ENCODE assay signal across 23 cellular contexts in the genomic region with DNA sequence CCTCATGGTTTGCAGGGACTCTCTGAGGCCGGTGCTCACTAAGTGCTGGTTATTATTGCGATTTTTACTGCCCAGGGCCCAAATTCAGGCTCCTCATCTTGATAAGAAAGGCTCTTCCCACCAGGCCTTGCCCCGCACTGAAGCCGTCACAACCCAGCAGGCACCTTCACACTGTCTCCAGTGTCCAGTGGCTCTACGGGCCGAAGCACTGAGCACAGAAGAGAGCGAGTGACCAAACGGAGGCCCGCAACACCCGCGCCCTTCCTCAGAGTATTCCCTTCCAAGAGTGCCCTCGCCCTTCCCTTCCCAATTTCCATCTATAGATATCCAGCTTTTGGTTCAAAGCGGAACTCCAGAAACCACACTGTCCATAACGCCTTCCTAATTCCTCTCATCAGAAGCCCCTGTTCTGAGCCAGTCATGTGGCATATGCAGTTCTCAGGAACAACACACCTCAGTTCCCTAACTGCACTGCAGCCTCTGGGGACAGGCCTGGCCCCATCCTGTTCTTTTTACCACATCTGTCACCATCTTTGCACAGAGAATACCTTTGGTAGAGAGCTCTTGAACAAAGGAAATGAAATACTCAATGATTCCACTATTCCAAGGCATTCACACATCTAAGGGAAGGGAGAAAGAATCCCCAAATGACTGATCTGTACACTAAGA. TPM values are rescaled to one million over a fixed set of nuclear protein-coding genes. Genes with fewer than 3 reads are reported as not detected.
DNase-seq lines count a peak whose midpoint lies in the region; ATAC-seq, FAIRE-seq and TF ChIP-seq lines count a peak whose summit lies in the region.
"Had no signal": no experiment of that assay in that cellular context is flagged by ENCODE, and none has a peak within 500 bp of the region (broad histone marks: within the 10 kb centered on the region; RNA-seq: fewer than 3 reads in every experiment).

No MANE protein-coding gene starts in this region.

- H3K4me2 ChIP-seq in K562 (ENCODE audit: insufficient read depth, low read length) = no peak overlapping the region
- H3K4me2 ChIP-seq in neural progenitor cell = no peak overlapping the region
- H3K4me2 ChIP-seq: A549, KMS-11 had no signal

- H3K4me1 ChIP-seq in Caco-2 (peaks cover 32% of the 10 kb centered on the region), HEK293 (ENCODE audit: control insufficient read depth, insufficient read depth, low read length) (no peaks in the 10 kb centered on the region), K562 (replicated peaks in 1 of 2; ENCODE audit: control insufficient read depth in 2 of 2, insufficient read depth in 2 of 2, low read length in 2 of 2) (peaks cover 6 to 13% of the 10 kb centered on the region in 2 experiments; a peak in 4 of 5 replicates), neural progenitor cell (peaks cover 4% of the 10 kb centered on the region)
- H3K4me1 ChIP-seq: BE2C had no signal

- no peaks in the 10 kb centered on the region for H3K9me3 Mint-ChIP-seq in Caco-2 (ENCODE audit: unreplicated experiment)
- no peaks in the 10 kb centered on the region for H3K9me3 Mint-ChIP-seq in neural progenitor cell
- no peaks in the 10 kb centered on the region for H3K9me3 Mint-ChIP-seq in immature natural killer cell
- H3K9me3 Mint-ChIP-seq: HFFc6 had no signal

- peaks cover 13% of the 10 kb centered on the region for H3K36me3 Mint-ChIP-seq in Caco-2 (ENCODE audit: insufficient read depth, unreplicated experiment)
- H3K36me3 Mint-ChIP-seq in neural progenitor cell = no peaks in the 10 kb centered on the region
- H3K36me3 Mint-ChIP-seq in immature natural killer cell = no peaks in the 10 kb centered on the region

- no peak for TF ChIP-seq RAD21 in K562 (CRISPR knock-in tag; conservative IDR thresholded peaks at IDR 0.05 in 1 of 2, IDR thresholded peaks at IDR 0.05 in 1 of 2)

- H2AFZ ChIP-seq in K562 (ENCODE audit: low read depth, low read length) (no peak overlapping the region), neural progenitor cell (replicated peaks) (peak overlapping the region; percentile 35)

- H3K27me3 Mint-ChIP-seq in Caco-2 (ENCODE audit: insufficient read depth, unreplicated experiment) (no peaks in the 10 kb centered on the region), neural progenitor cell (ENCODE audit: insufficient read depth, low read depth) (peaks cover 4% of the 10 kb centered on the region), immature natural killer cell (ENCODE audit: low read depth in 3 of 3) (peaks cover 0 to 1% (median 0%) of the 10 kb centered on the region in 3 donors)

- H3K4me3 ChIP-seq in Caco-2 (ENCODE audit: low read depth, low read length) (no peak overlapping the region), HEK293 (ENCODE audit: low read depth, low read length) (no peak overlapping the region), K562 (no peak overlapping the region), neural progenitor cell (no peak overlapping the region)
- H3K4me3 ChIP-seq: A549 had no signal

- TF ChIP-seq CTCF in Caco-2 (IDR thresholded peaks at IDR 0.05; ENCODE audit: insufficient read depth in 1 of 2, low read depth in 1 of 2, low read length in 1 of 2, severe bottlenecking in 1 of 2, unreplicated experiment in 1 of 2) (no peak), HEK293 (tag by site-specific recombination; IDR thresholded peaks at IDR 0.05) (no peak), K562 (IDR thresholded peaks at IDR 0.05 in 2 of 3, conservative IDR thresholded peaks at IDR 0.05 in 1 of 3; ENCODE audit: insufficient read depth in 2 of 3, low read depth in 1 of 3, low read length in 3 of 3) (no peak), neural progenitor cell (IDR thresholded peaks at IDR 0.05) (no peak)

- H3K27me3 ChIP-seq in Caco-2 (replicated peaks; ENCODE audit: control insufficient read depth, insufficient read depth, low read length) = no peaks in the 10 kb centered on the region
- no peaks in the 10 kb centered on the region for H3K27me3 ChIP-seq in K562 (ENCODE audit: control insufficient read depth in 2 of 2, insufficient read depth in 2 of 2, low read length in 2 of 2)
- no peaks in the 10 kb centered on the region for H3K27me3 ChIP-seq in neural progenitor cell
- H3K27me3 ChIP-seq: BE2C had no signal

- in situ Hi-C loops in K562 (cut with MboI) = no loop called here

- CTCF ChIA-PET in Caco-2 (lab: Charles Lee) = interaction anchor here (2.4 kb wide), 1 partner anchor 15 kb away, joined by 38 read pairs; a partner anchor contains a TSS
- CTCF ChIA-PET in HEK293 (lab: Yijun Ruan, JAX) = interaction anchor here (0.5 to 5.5 kb wide), 6 partner anchors 12 to 361 kb away, joined by 3 to 50 read pairs (median 4); a partner anchor contains a TSS
- CTCF ChIA-PET in K562 (lab: Yijun Ruan, JAX; ENCODE audit: low intra/inter-chr PET ratio) = interaction anchor here (0.8 kb wide), 1 partner anchor 67 kb away, joined by 4 read pairs; no protein-coding TSS in a partner anchor

- H3K27ac Mint-ChIP-seq in Caco-2 (ENCODE audit: unreplicated experiment) = peak overlapping the region; percentile 91
- H3K27ac Mint-ChIP-seq in neural progenitor cell = peak overlapping the region; percentile 0
- no peak overlapping the region for H3K27ac Mint-ChIP-seq in immature natural killer cell

- peak; percentile 11 for FAIRE-seq in K562 (lab: Jason Lieb, UNC)
- FAIRE-seq: A549, H54, RCC 7860 had no signal

- no peak for TF ChIP-seq EP300 in K562 (IDR thresholded peaks at IDR 0.05; ENCODE audit: low read length)

- no peaks in the 10 kb centered on the region for H4K20me1 ChIP-seq in K562 (replicated peaks; ENCODE audit: control insufficient read depth, insufficient read depth, low read length)
- H4K20me1 ChIP-seq in neural progenitor cell (ENCODE audit: low read depth) = no peaks in the 10 kb centered on the region

- H3K27ac ChIP-seq in HEK293 (ENCODE audit: extremely low read depth, low read depth, low read length) (no peak overlapping the region), K562 (ENCODE audit: extremely low read depth, low read depth, low read length) (no peak overlapping the region), neural progenitor cell (no peak overlapping the region)
- H3K27ac ChIP-seq: A549, KMS-11 had no signal

- peaks cover 28% of the 10 kb centered on the region for H3K4me1 Mint-ChIP-seq in Caco-2 (ENCODE audit: low read depth, unreplicated experiment)
- peaks cover 11% of the 10 kb centered on the region for H3K4me1 Mint-ChIP-seq in neural progenitor cell
- no peaks in the 10 kb centered on the region for H3K4me1 Mint-ChIP-seq in immature natural killer cell

- POLR2A ChIA-PET in Caco-2 (lab: Charles Lee) (no interaction called here), HEK293 (lab: Yijun Ruan, JAX) (no interaction called here), K562 (lab: Yijun Ruan, JAX) (interaction anchor here (2.9 kb wide), 1 partner anchor 15 kb away, joined by 17 read pairs; a partner anchor contains a TSS)

- H3K4me3 Mint-ChIP-seq in Caco-2 (ENCODE audit: unreplicated experiment) (no peak overlapping the region), neural progenitor cell (no peak overlapping the region), immature natural killer cell (no peak overlapping the region)
- H3K4me3 Mint-ChIP-seq: HFFc6 had no signal

- H3K9ac ChIP-seq in K562 (ENCODE audit: insufficient read depth in 1 of 2, low read depth in 2 of 2, low read length in 2 of 2) (peak overlapping the region in 1 of 2 experiments; percentile 12; a peak in 1 of 4 replicates), neural progenitor cell (no peak overlapping the region)
- H3K9ac ChIP-seq: KMS-11 had no signal

- intact Hi-C loops in Caco-2 (cut with micrococcal nuclease; ENCODE audit: unreplicated experiment) (no loop called here), K562 (cut with micrococcal nuclease) (no loop called here), posterior vena cava (cut with DNase I) (loop anchor here in 1 of 2 donors (10.0 kb wide), 1 partner anchor 46 kb away; a partner anchor contains a TSS)

- H3K36me3 ChIP-seq in Caco-2 (ENCODE audit: control insufficient read depth, insufficient read depth, low read length) (no peaks in the 10 kb centered on the region), HEK293 (ENCODE audit: control insufficient read depth in 2 of 2, insufficient read depth in 1 of 2, low read length in 2 of 2) (no peaks in the 10 kb centered on the region), K562 (ENCODE audit: control insufficient read depth, insufficient read depth, low read length) (no peaks in the 10 kb centered on the region), neural progenitor cell (no peaks in the 10 kb centered on the region)
- H3K36me3 ChIP-seq: BE2C had no signal

- BruUV-seq in Caco-2 (replicated peaks; lab: Mats Ljungman, UMichigan) (no TSS peak), K562 (replicated peaks; lab: Mats Ljungman, UMichigan) (no TSS peak)

- DNase-seq in Caco-2 (no peak), K562 (ENCODE audit: extremely low read depth in 1 of 4, low spot score in 3 of 4) (no peak), neural progenitor cell (ENCODE audit: low spot score) (no peak), occipital lobe (lab: John Stamatoyannopoulos, UW) (no peak), posterior vena cava (ENCODE audit: low spot score) (no peak), immature natural killer cell (no peak)
- DNase-seq: BE2C, DMS79, HFFc6, NCI-H1694, NCI-H2107, NCI-H2227 treated with DMSO at 0.1 percent for 48 hours, NCI-H510A treated with DMSO at 0.1 percent for 48 hours, NCI-H774, OCI-M1 had no signal

- H3K9me3 ChIP-seq in Caco-2 = no peaks in the 10 kb centered on the region
- H3K9me3 ChIP-seq in HEK293 (ENCODE audit: control insufficient read depth, insufficient read depth, low read depth, low read length) = no peaks in the 10 kb centered on the region
- no peaks in the 10 kb centered on the region for H3K9me3 ChIP-seq in K562 (replicated peaks; ENCODE audit: control insufficient read depth, insufficient read depth, low read depth, low read length)
- H3K9me3 ChIP-seq in neural progenitor cell (ENCODE audit: low read depth) = no peaks in the 10 kb centered on the region
- H3K9me3 ChIP-seq: A549, BE2C had no signal

- peaks cover 8% of the 10 kb centered on the region for H3F3A ChIP-seq in neural progenitor cell (ENCODE audit: low read depth)

- no peak for TF ChIP-seq POLR2A in K562 (conservative IDR thresholded peaks at IDR 0.05)

- no peaks in the 10 kb centered on the region for H3K79me2 ChIP-seq in K562 (ENCODE audit: control insufficient read depth, insufficient read depth, low read length)
- no peaks in the 10 kb centered on the region for H3K79me2 ChIP-seq in neural progenitor cell (ENCODE audit: low read depth)

- ATAC-seq in K562 (no peak), HG03175 (IDR thresholded peaks at IDR 0.05; ENCODE audit: unreplicated experiment) (no peak)
- ATAC-seq: A549, Right ventricle myocardium inferior had no signal

- H3K9me1 ChIP-seq in K562 (ENCODE audit: control insufficient read depth, insufficient read depth, low read length) = no peaks in the 10 kb centered on the region

- WGBS in K562 (ENCODE audit: insufficient coverage, low coverage, missing lambda C conversion rate) = 81% methylated on average over 14 of the region's 14 CpGs

RNA-seq across cellular contexts. Expression of a gene that starts 15.1 kb away (rescaled TPM):
- total RNA-seq in Caco-2 (2022) (0.59 and 0.63 TPM in 2 replicates), K562 (2014; rRNA removed) (0.33 and 1.8 TPM in 2 replicates), K562 (2014; rRNA removed; fragmentation: Illumina TruSeq; extraction: Trizol) (0.38 TPM in 1 of 2 replicates, not detected in the other), K562 (2015; rRNA removed; fragmentation: Illumina TruSeq; extraction: Trizol) (0.45 TPM in 1 of 2 replicates, not detected in the other), K562 (2021) (0.51 TPM in 1 of 2 replicates, not detected in the other), neural progenitor cell (ENCODE audit: low replicate concordance) (0.96 TPM in 1 of 2 replicates, not detected in the other), occipital lobe (1.1 TPM), posterior vena cava (not detected)
- total RNA-seq in K562 (2011; cell fraction: chromatin; rRNA removed; ENCODE audit: low replicate concordance) = 0.95 and 3.3 TPM in 2 replicates
- 0.92 and 1.0 TPM in 2 replicates for total RNA-seq in K562 (2011; cell fraction: nucleolus; rRNA removed)
- total RNA-seq in K562 (2011; cell fraction: nucleoplasm; rRNA removed) = 1.8 and 2.4 TPM in 2 replicates
- polyA plus RNA-seq in K562 (2011; rRNA removed) (0.15 and 0.53 TPM in 2 replicates), K562 (2014; fragmentation: Illumina TruSeq; extraction: Trizol) (not detected in 2 replicates), K562 (2014; fragmentation: Nextera tagmentation; extraction: Ambion mirVana) (not detected), K562 (2014; rRNA removed) (0.56 and 0.73 TPM in 2 replicates), immature natural killer cell (not detected)
- polyA plus RNA-seq in K562 (2011; cell fraction: cytosol; rRNA removed) = 0.18 and 0.19 TPM in 2 replicates
- polyA plus RNA-seq in K562 (2011; cell fraction: nucleus; rRNA removed) = 0.58 and 0.67 TPM in 2 replicates
- polyA plus RNA-seq in K562 (2012) = 0.21 and 0.43 TPM in 2 replicates
- polyA minus RNA-seq in K562 (2011; rRNA and poly(A)+ RNA removed) = 0.63 and 0.72 TPM in 2 replicates
- polyA minus RNA-seq in K562 (2011; cell fraction: cytosol; rRNA and poly(A)+ RNA removed) = not detected in 2 replicates
- polyA minus RNA-seq in K562 (2011; cell fraction: nucleus; rRNA and poly(A)+ RNA removed) = 1.1 TPM in 1 of 2 replicates, not detected in the other
- total RNA-seq: M059J, Right ventricle myocardium inferior had no signal

RNA-seq across cellular contexts. Expression of a gene that starts 18.6 kb away (rescaled TPM):
- total RNA-seq in Caco-2 (2022) (16.1 and 17.6 TPM in 2 replicates), K562 (2014; rRNA removed) (35.6 and 43.6 TPM in 2 replicates), K562 (2014; rRNA removed; fragmentation: Illumina TruSeq; extraction: Trizol) (18.8 and 20.3 TPM in 2 replicates), K562 (2015; rRNA removed; fragmentation: Illumina TruSeq; extraction: Trizol) (22.8 and 25.5 TPM in 2 replicates), K562 (2021) (163 and 212 TPM in 2 replicates), neural progenitor cell (ENCODE audit: low replicate concordance) (not detected in 2 replicates), occipital lobe (0.31 TPM), posterior vena cava (10 to 100 TPM; 79.6 to 99.6 TPM)
- total RNA-seq in K562 (2011; cell fraction: chromatin; rRNA removed; ENCODE audit: low replicate concordance) = 795 and 1,508 TPM in 2 replicates
- 712 and 761 TPM in 2 replicates for total RNA-seq in K562 (2011; cell fraction: nucleolus; rRNA removed)
- 735 and 822 TPM in 2 replicates for total RNA-seq in K562 (2011; cell fraction: nucleoplasm; rRNA removed)
- polyA plus RNA-seq in K562 (2011; rRNA removed) (53.8 and 132 TPM in 2 replicates), K562 (2014; fragmentation: Illumina TruSeq; extraction: Trizol) (116 and 156 TPM in 2 replicates), K562 (2014; fragmentation: Nextera tagmentation; extraction: Ambion mirVana) (10 to 100 TPM; 12.7 to 14.8 TPM), K562 (2014; rRNA removed) (104 and 137 TPM in 2 replicates), immature natural killer cell (not detected)
- 68.7 and 73.2 TPM in 2 replicates for polyA plus RNA-seq in K562 (2011; cell fraction: cytosol; rRNA removed)
- polyA plus RNA-seq in K562 (2011; cell fraction: nucleus; rRNA removed) = 800 and 1,003 TPM in 2 replicates
- polyA plus RNA-seq in K562 (2012) = 127 and 192 TPM in 2 replicates
- polyA minus RNA-seq in K562 (2011; rRNA and poly(A)+ RNA removed) = 23.6 and 31.1 TPM in 2 replicates
- polyA minus RNA-seq in K562 (2011; cell fraction: cytosol; rRNA and poly(A)+ RNA removed) = 45.7 and 70.1 TPM in 2 replicates
- 99.2 and 125 TPM in 2 replicates for polyA minus RNA-seq in K562 (2011; cell fraction: nucleus; rRNA and poly(A)+ RNA removed)

RNA-seq across cellular contexts. Expression of a gene that starts 22.7 kb away (rescaled TPM):
- total RNA-seq in Caco-2 (2022) = 0.95 and 2.4 TPM in 2 replicates
- total RNA-seq in K562 (2011; cell fraction: chromatin; rRNA removed; ENCODE audit: low replicate concordance) = 68.4 and 156 TPM in 2 replicates
- total RNA-seq in K562 (2011; cell fraction: nucleolus; rRNA removed) = 117 and 147 TPM in 2 replicates
- 110 and 118 TPM in 2 replicates for total RNA-seq in K562 (2011; cell fraction: nucleoplasm; rRNA removed)
- 24.4 and 33.0 TPM in 2 replicates for total RNA-seq in K562 (2014; rRNA removed)
- total RNA-seq in K562 (2014; rRNA removed; fragmentation: Illumina TruSeq; extraction: Trizol) = 10.7 and 11.3 TPM in 2 replicates
- 12.8 and 13.6 TPM in 2 replicates for total RNA-seq in K562 (2015; rRNA removed; fragmentation: Illumina TruSeq; extraction: Trizol)
- total RNA-seq in K562 (2021) = 30.1 and 39.3 TPM in 2 replicates
- polyA plus RNA-seq in K562 (2011; rRNA removed) = 9.4 and 20.8 TPM in 2 replicates
- polyA plus RNA-seq in K562 (2011; cell fraction: cytosol; rRNA removed) = 13.6 and 30.6 TPM in 2 replicates
- 57.5 and 132 TPM in 2 replicates for polyA plus RNA-seq in K562 (2011; cell fraction: nucleus; rRNA removed)
- polyA plus RNA-seq in K562 (2012) = 50.1 and 67.4 TPM in 2 replicates
- polyA plus RNA-seq in K562 (2014; fragmentation: Illumina TruSeq; extraction: Trizol) = 52.2 and 59.5 TPM in 2 replicates
- polyA plus RNA-seq in K562 (2014; fragmentation: Nextera tagmentation; extraction: Ambion mirVana) = 1 to 10 TPM; 6.6 to 7.0 TPM
- polyA plus RNA-seq in K562 (2014; rRNA removed) = 16.3 and 23.9 TPM in 2 replicates
- 8.1 and 9.4 TPM in 2 replicates for polyA minus RNA-seq in K562 (2011; rRNA and poly(A)+ RNA removed)
- polyA minus RNA-seq in K562 (2011; cell fraction: cytosol; rRNA and poly(A)+ RNA removed) = 14.9 and 22.9 TPM in 2 replicates
- polyA minus RNA-seq in K562 (2011; cell fraction: nucleus; rRNA and poly(A)+ RNA removed) = 8.2 and 14.0 TPM in 2 replicates
- 0.30 and 0.65 TPM in 2 replicates for total RNA-seq in neural progenitor cell (ENCODE audit: low replicate concordance)
- 0.94 TPM for total RNA-seq in occipital lobe
- 10 to 100 TPM; 51.9 to 78.0 TPM for total RNA-seq in posterior vena cava
- polyA plus RNA-seq in immature natural killer cell = not detected

RNA-seq across cellular contexts. Expression of a gene that starts 43.4 kb away (rescaled TPM):
- total RNA-seq in Caco-2 (2022) (26.8 and 30.6 TPM in 2 replicates), K562 (2014; rRNA removed) (40.1 and 41.6 TPM in 2 replicates), K562 (2014; rRNA removed; fragmentation: Illumina TruSeq; extraction: Trizol) (27.5 and 30.3 TPM in 2 replicates), K562 (2015; rRNA removed; fragmentation: Illumina TruSeq; extraction: Trizol) (28.2 TPM in 2 replicates), K562 (2021) (37.1 and 39.4 TPM in 2 replicates), neural progenitor cell (ENCODE audit: low replicate concordance) (29.6 and 29.8 TPM in 2 replicates), occipital lobe (17.6 TPM), posterior vena cava (10 to 100 TPM; 10.7 to 16.0 TPM)
- 83.9 and 98.9 TPM in 2 replicates for total RNA-seq in K562 (2011; cell fraction: chromatin; rRNA removed; ENCODE audit: low replicate concordance)
- total RNA-seq in K562 (2011; cell fraction: nucleolus; rRNA removed) = 62.9 and 65.5 TPM in 2 replicates
- total RNA-seq in K562 (2011; cell fraction: nucleoplasm; rRNA removed) = 81.2 and 104 TPM in 2 replicates
- polyA plus RNA-seq in K562 (2011; rRNA removed) (46.7 and 54.5 TPM in 2 replicates), K562 (2014; fragmentation: Illumina TruSeq; extraction: Trizol) (62.5 and 64.2 TPM in 2 replicates), K562 (2014; fragmentation: Nextera tagmentation; extraction: Ambion mirVana) (10 to 100 TPM; 17.0 to 30.1 TPM), K562 (2014; rRNA removed) (45.5 and 46.3 TPM in 2 replicates), immature natural killer cell (10 to 100 TPM; 29.6 to 40.8 (median 31.9) TPM)
- polyA plus RNA-seq in K562 (2011; cell fraction: cytosol; rRNA removed) = 89.9 and 98.0 TPM in 2 replicates
- polyA plus RNA-seq in K562 (2011; cell fraction: nucleus; rRNA removed) = 61.7 and 64.6 TPM in 2 replicates
- 29.7 and 42.9 TPM in 2 replicates for polyA plus RNA-seq in K562 (2012)
- polyA minus RNA-seq in K562 (2011; rRNA and poly(A)+ RNA removed) = 40.2 and 45.0 TPM in 2 replicates
- 25.4 and 31.6 TPM in 2 replicates for polyA minus RNA-seq in K562 (2011; cell fraction: cytosol; rRNA and poly(A)+ RNA removed)
- polyA minus RNA-seq in K562 (2011; cell fraction: nucleus; rRNA and poly(A)+ RNA removed) = 31.9 and 57.9 TPM in 2 replicates

RNA-seq across cellular contexts. Expression of a gene that starts 48.8 kb away (rescaled TPM):
- 130 and 134 TPM in 2 replicates for total RNA-seq in Caco-2 (2022)
- total RNA-seq in K562 (2011; cell fraction: chromatin; rRNA removed; ENCODE audit: low replicate concordance) = 200 and 281 TPM in 2 replicates
- total RNA-seq in K562 (2011; cell fraction: nucleolus; rRNA removed) = 147 and 148 TPM in 2 replicates
- 206 and 295 TPM in 2 replicates for total RNA-seq in K562 (2011; cell fraction: nucleoplasm; rRNA removed)
- total RNA-seq in K562 (2014; rRNA removed) = 129 and 138 TPM in 2 replicates
- total RNA-seq in K562 (2014; rRNA removed; fragmentation: Illumina TruSeq; extraction: Trizol) = 153 and 184 TPM in 2 replicates
- total RNA-seq in K562 (2015; rRNA removed; fragmentation: Illumina TruSeq; extraction: Trizol) = 109 and 120 TPM in 2 replicates
- 200 and 224 TPM in 2 replicates for total RNA-seq in K562 (2021)
- 144 and 222 TPM in 2 replicates for polyA plus RNA-seq in K562 (2011; rRNA removed)
- 86.7 and 94.2 TPM in 2 replicates for polyA plus RNA-seq in K562 (2011; cell fraction: cytosol; rRNA removed)
- polyA plus RNA-seq in K562 (2011; cell fraction: nucleus; rRNA removed) = 179 and 244 TPM in 2 replicates
- polyA plus RNA-seq in K562 (2012) = 139 and 140 TPM in 2 replicates
- polyA plus RNA-seq in K562 (2014; fragmentation: Illumina TruSeq; extraction: Trizol) = 147 and 158 TPM in 2 replicates
- polyA plus RNA-seq in K562 (2014; fragmentation: Nextera tagmentation; extraction: Ambion mirVana) = 10 to 100 TPM; 27.1 to 31.0 TPM
- polyA plus RNA-seq in K562 (2014; rRNA removed) = 131 and 143 TPM in 2 replicates
- 221 and 238 TPM in 2 replicates for polyA minus RNA-seq in K562 (2011; rRNA and poly(A)+ RNA removed)
- polyA minus RNA-seq in K562 (2011; cell fraction: cytosol; rRNA and poly(A)+ RNA removed) = 104 and 109 TPM in 2 replicates
- polyA minus RNA-seq in K562 (2011; cell fraction: nucleus; rRNA and poly(A)+ RNA removed) = 141 and 172 TPM in 2 replicates
- total RNA-seq in neural progenitor cell (ENCODE audit: low replicate concordance) = 202 and 232 TPM in 2 replicates
- total RNA-seq in occipital lobe = 146 TPM
- total RNA-seq in posterior vena cava = 100 to 1,000 TPM; 210 to 267 TPM
- 100 to 1,000 TPM in 1 of 3 donors, 10 to 100 TPM in 2; 44.2 to 113 (median 73.0) TPM for polyA plus RNA-seq in immature natural killer cell

Comparison
In these comparisons a context has a peak if more than half of its experiments do, and no peak if none do; other contexts are left out.
1. H3K27ac Mint-ChIP-seq: peak in Caco-2 (single experiment) and neural progenitor cell (single experiment); none in immature natural killer cell (0 of 6).
2. RNA of a gene that starts 18.6 kb away (total RNA-seq): 79.6 to 99.6 TPM in posterior vena cava, 18.8 to 1,508 TPM in K562 and 16.1 to 17.6 TPM in Caco-2; 0.31 TPM in occipital lobe (single experiment) and not detected in neural progenitor cell; every median in the first group is over 10 times any median in the second.